ENCODE assay signal across 8 cellular contexts in the genomic region with DNA sequence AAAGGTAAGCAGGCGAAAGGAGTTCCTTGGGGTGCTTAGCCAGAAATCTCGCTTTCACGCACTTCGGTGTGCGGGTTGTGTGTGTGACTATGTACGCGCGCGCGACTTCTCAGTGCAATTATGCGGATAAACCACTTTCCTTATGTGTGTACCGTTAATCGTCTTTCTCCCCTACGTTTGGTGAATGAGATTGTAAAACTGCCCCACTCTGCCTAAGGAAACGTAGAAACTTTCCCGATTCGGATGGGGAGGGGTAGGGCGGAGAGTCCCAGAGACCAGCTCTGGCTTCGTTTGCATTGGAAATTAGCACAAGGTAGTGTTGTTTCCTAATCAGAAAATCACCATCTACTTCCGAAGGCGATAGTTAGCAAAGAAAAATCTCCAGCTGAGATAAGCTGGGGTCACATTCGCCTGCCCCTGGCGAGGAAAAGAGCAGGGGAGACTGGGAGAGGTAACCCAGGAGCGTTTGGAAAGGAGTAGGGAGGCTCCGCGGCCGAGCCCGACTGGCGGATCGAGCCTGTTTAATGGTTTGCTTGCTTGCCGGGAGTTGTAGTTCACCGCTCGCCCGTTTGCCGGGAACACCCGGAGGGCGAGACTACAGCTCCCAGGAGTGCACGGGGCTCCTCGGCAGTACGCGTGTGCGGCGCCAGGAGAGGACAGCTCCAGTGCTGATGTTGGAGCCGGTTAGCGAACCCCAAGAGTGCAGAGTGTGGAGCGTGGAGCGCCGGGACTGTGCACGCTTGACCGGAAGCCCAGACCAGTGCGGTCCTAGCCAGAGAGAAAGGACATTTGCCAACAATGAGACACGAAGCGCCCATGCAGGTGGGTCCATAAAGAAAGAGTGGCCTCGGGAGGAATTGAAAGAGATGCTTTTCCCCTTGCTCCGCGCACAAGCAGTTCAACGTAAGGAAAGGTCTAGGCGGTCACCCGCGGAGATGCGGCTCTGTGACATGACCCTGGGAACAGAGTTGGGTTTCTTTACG. TPM values are rescaled to one million over a fixed set of nuclear protein-coding genes. Genes with fewer than 3 reads are reported as not detected.
DNase-seq lines count a peak whose midpoint lies in the region; ATAC-seq and FAIRE-seq lines count a peak whose summit lies in the region.

A gene with protein sequence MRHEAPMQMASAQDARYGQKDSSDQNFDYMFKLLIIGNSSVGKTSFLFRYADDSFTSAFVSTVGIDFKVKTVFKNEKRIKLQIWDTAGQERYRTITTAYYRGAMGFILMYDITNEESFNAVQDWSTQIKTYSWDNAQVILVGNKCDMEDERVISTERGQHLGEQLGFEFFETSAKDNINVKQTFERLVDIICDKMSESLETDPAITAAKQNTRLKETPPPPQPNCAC (plus strand): TSS at position 665 of the 983 bp plus-strand sequence. CDS start 134 bp downstream, at position 799.

- no peaks in the 10 kb centered on the region for H3K4me1 ChIP-seq in BLaER1

- peak within 1 kb of the TSS; percentile 52 for H3K4me2 ChIP-seq in BLaER1

- H3K27ac ChIP-seq in BLaER1 = no peak within 1 kb of the TSS

- ATAC-seq in GM19035 (IDR thresholded peaks at IDR 0.05; ENCODE audit: unreplicated experiment) = peak; percentile 100
- ATAC-seq in HG03159 (IDR thresholded peaks at IDR 0.05; ENCODE audit: unreplicated experiment) = peak; percentile 100

- peak; percentile 79 for FAIRE-seq in endometrium (lab: Jason Lieb, UNC)

- no peaks in the 10 kb centered on the region for H3K36me3 ChIP-seq in BLaER1

- no peak within 1 kb of the TSS for H3K9ac ChIP-seq in BLaER1

- 0 out of 2 replicates have a peak, but pooled peaks cover 8% of the 10 kb centered on the region for H3K27me3 ChIP-seq in BLaER1

- peaks cover 12% of the 10 kb centered on the region for H3K9me3 ChIP-seq in BLaER1

- peak within 1 kb of the TSS; percentile 31; the same call in 1 of the 2 replicates for H3K4me3 ChIP-seq in BLaER1

- DNase-seq in NCI-H2196 treated with DMSO at 0.1 percent for 48 hours (lab: John Stamatoyannopoulos, UW; ENCODE audit: unreplicated experiment) (peak; percentile 16), lung microvascular endothelial cell (ENCODE audit: low read depth in 2 of 2) (peak; percentile 95 to 96)
- peak; percentile 33 for DNase-seq in activated CD4-positive, CD25-positive, alpha-beta regulatory T cell treated with anti-CD3 and anti-CD28 coated beads, Interleukin-2, amount 50 U/mL, for 72 hours
- DNase-seq in stimulated activated CD4-positive, alpha-beta T cell treated with anti-CD3 and anti-CD28 coated beads, TNF-alpha, amount 100 ng/mL, for 4 hours (ENCODE audit: low read depth in 3 of 3) = peak in 2 of 3 experiments; percentile 5 to 9

- H4K20me1 ChIP-seq in BLaER1 = no peaks in the 10 kb centered on the region

RNA-seq across cellular contexts. Expression of the gene that starts here (rescaled TPM):
- total RNA-seq in lung microvascular endothelial cell = under 0.01 and 0.22 TPM in 2 replicates

Comparison
In these comparisons a context has a peak if more than half of its experiments do, and no peak if none do; other contexts are left out.
1. Peak in DNase-seq in lung microvascular endothelial cell; RNA of the gene not detected or under 1 TPM.
2. DNase-seq: peak in every context shown above with its lines; median percentile 96 in lung microvascular endothelial cell; 33 in activated CD4-positive, CD25-positive, alpha-beta regulatory T cell treated with anti-CD3 and anti-CD28 coated beads, Interleukin-2, amount 50 U/mL, for 72 hours; 16 in NCI-H2196 treated with DMSO at 0.1 percent for 48 hours; 7 in stimulated activated CD4-positive, alpha-beta T cell treated with anti-CD3 and anti-CD28 coated beads, TNF-alpha, amount 100 ng/mL, for 4 hours.